In the genomic region with DNA sequence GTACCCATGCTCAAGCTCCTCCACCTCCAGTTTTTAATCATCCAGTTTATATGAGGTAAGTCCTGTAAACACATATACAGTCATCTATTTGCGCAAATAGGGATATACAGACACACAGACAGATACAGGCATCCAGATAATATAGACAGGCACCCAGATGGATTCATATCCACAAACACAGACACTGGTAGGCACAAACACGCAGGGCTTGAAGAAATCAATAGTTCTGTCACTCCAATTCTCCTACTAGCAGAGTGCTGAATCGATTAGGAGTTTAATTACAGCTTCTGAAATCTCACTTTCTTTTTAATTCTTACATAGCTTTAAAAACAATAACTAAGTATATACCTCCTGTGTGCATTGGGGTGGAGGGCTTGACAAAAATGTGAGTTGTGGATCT, we compare ENCODE assay signal across 6 cellular contexts. TPM values are rescaled to one million over a fixed set of nuclear protein-coding genes. Genes with fewer than 3 reads are reported as not detected.
"Had no signal": no experiment of that assay in that cellular context is flagged by ENCODE, and none has a peak within 500 bp of the region (broad histone marks: within the 10 kb centered on the region; RNA-seq: fewer than 3 reads in every experiment).

No MANE protein-coding gene starts in this region.

- H3K9ac ChIP-seq: KMS-11 had no signal

- H3K27ac ChIP-seq: HL-60, KMS-11 had no signal

- H3K4me2 ChIP-seq: KMS-11 had no signal

- DNase-seq: GOT3, H9, KBM-7 had no signal

- FAIRE-seq: H54 had no signal

RNA-seq across cellular contexts. Expression of gene INSC, which starts 56.0 kb away (rescaled TPM):
- total RNA-seq: H9 had no signal
